ENCODE assay signal across 21 cellular contexts in genomic region chr3:162601101-162601670, GRCh38.
"Had no signal": no experiment of that assay in that cellular context is flagged by ENCODE, and none has a peak within 500 bp of the region (broad histone marks: within the 10 kb centered on the region; RNA-seq: fewer than 3 reads in every experiment).

No MANE protein-coding gene starts in this region.

- H3K27ac Mint-ChIP-seq: naive thymus-derived CD4-positive, alpha-beta T cell; stimulated activated memory B cell treated with anti-CD40 and anti-IgM and Interleukin-4, amounts not matched to agents 10 μg/mL and 1 μg/mL and 100 μg/mL, for 72 hours; stimulated activated naive CD8-positive, alpha-beta T cell treated with anti-CD3 and anti-CD28 coated beads, Interleukin-15, Interleukin-2, amounts not matched to agents 100 ng/mL and 50 ng/mL, for 24 hours had no signal

- H3K27ac ChIP-seq: dorsolateral prefrontal cortex, heart left ventricle, pancreas, spleen, transverse colon had no signal

- H3K4me1 Mint-ChIP-seq: naive thymus-derived CD4-positive, alpha-beta T cell; stimulated activated memory B cell treated with anti-CD40 and anti-IgM and Interleukin-4, amounts not matched to agents 10 μg/mL and 1 μg/mL and 100 μg/mL, for 72 hours had no signal

- FAIRE-seq: frontal cortex, pancreas had no signal

- ATAC-seq: esophagus mucosa; heart left ventricle; naive thymus-derived CD4-positive, alpha-beta T cell; pancreas; sciatic nerve; stimulated activated memory B cell treated with anti-CD40 and anti-IgM and Interleukin-4, amounts not matched to agents 10 μg/mL and 1 μg/mL and 100 μg/mL, for 72 hours had no signal

- H3K36me3 ChIP-seq: heart left ventricle, pancreas, spleen, transverse colon had no signal

- H3K27me3 Mint-ChIP-seq: naive thymus-derived CD4-positive, alpha-beta T cell; progenitor cell of endocrine pancreas; stimulated activated memory B cell treated with anti-CD40 and anti-IgM and Interleukin-4, amounts not matched to agents 10 μg/mL and 1 μg/mL and 100 μg/mL, for 72 hours; stimulated activated naive CD8-positive, alpha-beta T cell treated with anti-CD3 and anti-CD28 coated beads, Interleukin-15, Interleukin-2, amounts not matched to agents 100 ng/mL and 50 ng/mL, for 24 hours had no signal

- H3K4me3 Mint-ChIP-seq: naive thymus-derived CD4-positive, alpha-beta T cell; stimulated activated memory B cell treated with anti-CD40 and anti-IgM and Interleukin-4, amounts not matched to agents 10 μg/mL and 1 μg/mL and 100 μg/mL, for 72 hours; stimulated activated naive CD8-positive, alpha-beta T cell treated with anti-CD3 and anti-CD28 coated beads, Interleukin-15, Interleukin-2, amounts not matched to agents 100 ng/mL and 50 ng/mL, for 24 hours had no signal

- H3K9me3 ChIP-seq: pancreas, transverse colon had no signal

- H3K4me3 ChIP-seq: dorsolateral prefrontal cortex, heart left ventricle, pancreas, spleen, transverse colon had no signal

- H3K4me1 ChIP-seq: heart left ventricle, pancreas, spleen, transverse colon had no signal

- H3K27me3 ChIP-seq: dorsolateral prefrontal cortex, heart left ventricle, pancreas, spleen, transverse colon had no signal

- DNase-seq: cortex of kidney; dorsolateral prefrontal cortex; effector CD8-positive, alpha-beta T cell; heart left ventricle; hippocampal formation; mammary epithelial cell; naive thymus-derived CD4-positive, alpha-beta T cell; occipital lobe; pancreas; retina; spleen; stimulated activated CD4-positive, alpha-beta T cell treated with anti-CD3 and anti-CD28 coated beads, Interleukin-15, amount 100 ng/mL, for 24 hours; stimulated activated CD4-positive, alpha-beta T cell treated with anti-CD3 and anti-CD28 coated beads, Interleukin-1b, Interleukin-23, amount 100 ng/mL, for 48 hours; stimulated activated CD4-positive, alpha-beta T cell treated with anti-CD3 and anti-CD28 coated beads, Interleukin-4, amount 100 ng/mL, for 24 hours; transverse colon had no signal

- H3K36me3 Mint-ChIP-seq: naive thymus-derived CD4-positive, alpha-beta T cell; stimulated activated memory B cell treated with anti-CD40 and anti-IgM and Interleukin-4, amounts not matched to agents 10 μg/mL and 1 μg/mL and 100 μg/mL, for 72 hours had no signal
